1 cellular context compared by ENCODE assay signal in genomic region chr9:128322342-128323191, GRCh38.
A peak's percentile ranks its signal among the peaks of the same experiment; 100 is the strongest.
TF ChIP-seq lines count a peak whose summit lies in the region.

TSS of gene COQ4 (plus strand) at chr9:128322839. CDS start at chr9:128322859, 20 bp downstream.
TSS of gene TRUB2 (minus strand) at chr9:128322447. CDS start at chr9:128322408, 39 bp downstream.

TF ChIP-seq in HepG2, 621 proteins besides CTCF, POLR2A, EP300 and RAD21 (continued from another document):
- TF ChIP-seq ZNF276 (CRISPR knock-in tag; IDR thresholded peaks at IDR 0.05; ENCODE audit: low read depth): peak; percentile 49; the same call in 1 of the 2 replicates
- TF ChIP-seq ZNF687 (CRISPR knock-in tag; IDR thresholded peaks at IDR 0.05): peak; percentile 92
- TF ChIP-seq ZNF672 (CRISPR knock-in tag; IDR thresholded peaks at IDR 0.05): no peak
- TF ChIP-seq ZNF101 (CRISPR knock-in tag; IDR thresholded peaks at IDR 0.05; ENCODE audit: borderline replicate concordance, low read depth): peak; percentile 45; the same call in 1 of the 2 replicates
- TF ChIP-seq IRF9 (CRISPR knock-in tag; IDR thresholded peaks at IDR 0.05; ENCODE audit: borderline replicate concordance): peak; percentile 82; the same call in 1 of the 2 replicates
- TF ChIP-seq NFIB (CRISPR knock-in tag; IDR thresholded peaks at IDR 0.05; ENCODE audit: borderline replicate concordance): no peak
- peak; percentile 85 for TF ChIP-seq SALL2 (CRISPR knock-in tag; IDR thresholded peaks at IDR 0.05)
- peak; percentile 38; the same call in 1 of the 2 replicates for TF ChIP-seq ZNF205 (CRISPR knock-in tag; IDR thresholded peaks at IDR 0.05)
- TF ChIP-seq SKI (IDR thresholded peaks at IDR 0.05; ENCODE audit: partially characterized antibody): peak; percentile 69
- TF ChIP-seq TBP (CRISPR knock-in tag; IDR thresholded peaks at IDR 0.05): 0 out of 2 replicates have a peak, but pooled peaks have one; percentile 43
- peak; percentile 92 for TF ChIP-seq RFX1 (IDR thresholded peaks at IDR 0.05)
- peak; percentile 92 for TF ChIP-seq ZBTB25 (CRISPR knock-in tag; IDR thresholded peaks at IDR 0.05)
- 0 out of 2 replicates have a peak, but pooled peaks have one; percentile 25 for TF ChIP-seq GZF1 (CRISPR knock-in tag; IDR thresholded peaks at IDR 0.05)
- no peak for TF ChIP-seq ZNF569 (CRISPR knock-in tag; IDR thresholded peaks at IDR 0.05; ENCODE audit: borderline replicate concordance)
- TF ChIP-seq EZH2 (conservative IDR thresholded peaks at IDR 0.05; ENCODE audit: low read depth, low read length): no peak
- TF ChIP-seq ZNF230 (CRISPR knock-in tag; IDR thresholded peaks at IDR 0.05): 0 out of 2 replicates have a peak, but pooled peaks have one; percentile 92
- TF ChIP-seq ZNF280B (CRISPR knock-in tag; IDR thresholded peaks at IDR 0.05; ENCODE audit: borderline replicate concordance): peak; percentile 78; the same call in 1 of the 2 replicates
- TF ChIP-seq ZC3H13 (CRISPR knock-in tag; IDR thresholded peaks at IDR 0.05): peak; percentile 47; the same call in 1 of the 2 replicates
- 0 out of 2 replicates have a peak, but pooled peaks have one; percentile 28 for TF ChIP-seq LRRFIP1 (CRISPR knock-in tag; conservative IDR thresholded peaks at IDR 0.05)
- TF ChIP-seq FOSL1 (CRISPR knock-in tag; IDR thresholded peaks at IDR 0.05; ENCODE audit: borderline replicate concordance): no peak
- TF ChIP-seq SNAPC5 (CRISPR knock-in tag; IDR thresholded peaks at IDR 0.05; ENCODE audit: borderline replicate concordance): no peak
- peak; percentile 54; the same call in 1 of the 2 replicates for TF ChIP-seq HBP1 (CRISPR knock-in tag; IDR thresholded peaks at IDR 0.05; ENCODE audit: low read depth)
- TF ChIP-seq RAD51 (IDR thresholded peaks at IDR 0.05; ENCODE audit: borderline replicate concordance): no peak; the same call in 1 of the 2 replicates
- TF ChIP-seq ZNF564 (CRISPR knock-in tag; IDR thresholded peaks at IDR 0.05): no peak; the same call in 1 of the 2 replicates
- peak; percentile 72 for TF ChIP-seq ZNF24 (IDR thresholded peaks at IDR 0.05)
- TF ChIP-seq DNMT3B (CRISPR knock-in tag; conservative IDR thresholded peaks at IDR 0.05): peak; percentile 57; the same call in 1 of the 2 replicates
